In the genomic region with DNA sequence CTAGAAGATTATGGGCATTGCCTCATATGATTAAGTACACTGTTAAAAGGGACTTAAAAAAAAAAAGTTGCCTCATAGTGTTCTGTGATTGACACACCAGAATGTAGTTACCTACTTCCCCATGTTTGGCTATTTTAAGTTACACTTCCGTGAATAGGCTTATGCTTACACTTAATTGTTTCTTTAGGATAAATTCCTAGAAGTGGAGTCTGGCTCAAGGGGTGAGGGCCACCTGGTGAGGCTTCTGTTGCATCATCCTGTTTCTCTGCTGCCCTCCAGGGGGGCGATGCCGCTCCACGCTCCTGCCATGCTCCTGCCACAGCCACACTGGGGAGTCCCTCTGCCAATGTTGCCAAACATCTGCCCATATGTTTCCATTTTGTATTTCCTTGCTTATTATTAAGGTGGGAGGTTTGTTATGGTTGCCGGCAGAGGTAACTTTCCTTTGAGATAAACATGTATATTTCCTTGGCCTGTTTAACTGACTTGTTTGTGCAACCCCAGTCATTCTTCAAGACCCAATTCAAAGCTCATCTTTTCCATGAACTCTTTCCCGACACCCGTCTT, we compare ENCODE assay signal across 1 cellular context.
TF ChIP-seq lines count a peak whose summit lies in the region.

No MANE protein-coding gene starts in this region.

TF ChIP-seq in H1, 55 proteins besides CTCF, POLR2A, EP300 and RAD21 (continued from another document):
- TF ChIP-seq, protein P1, sequence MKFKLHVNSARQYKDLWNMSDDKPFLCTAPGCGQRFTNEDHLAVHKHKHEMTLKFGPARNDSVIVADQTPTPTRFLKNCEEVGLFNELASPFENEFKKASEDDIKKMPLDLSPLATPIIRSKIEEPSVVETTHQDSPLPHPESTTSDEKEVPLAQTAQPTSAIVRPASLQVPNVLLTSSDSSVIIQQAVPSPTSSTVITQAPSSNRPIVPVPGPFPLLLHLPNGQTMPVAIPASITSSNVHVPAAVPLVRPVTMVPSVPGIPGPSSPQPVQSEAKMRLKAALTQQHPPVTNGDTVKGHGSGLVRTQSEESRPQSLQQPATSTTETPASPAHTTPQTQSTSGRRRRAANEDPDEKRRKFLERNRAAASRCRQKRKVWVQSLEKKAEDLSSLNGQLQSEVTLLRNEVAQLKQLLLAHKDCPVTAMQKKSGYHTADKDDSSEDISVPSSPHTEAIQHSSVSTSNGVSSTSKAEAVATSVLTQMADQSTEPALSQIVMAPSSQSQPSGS (IDR thresholded peaks at IDR 0.05; ENCODE audit: low read length), result no peak
- TF ChIP-seq CHD1 (IDR thresholded peaks at IDR 0.05; ENCODE audit: low read depth, low read length), result no peak
- TF ChIP-seq CTBP2 (IDR thresholded peaks at IDR 0.05; ENCODE audit: borderline replicate concordance, insufficient read depth, insufficient read length, low read length), result no peak
- TF ChIP-seq TEAD4 (IDR thresholded peaks at IDR 0.05; ENCODE audit: low read depth, low read length), result no peak
- TF ChIP-seq EGR1 (IDR thresholded peaks at IDR 0.05; ENCODE audit: borderline replicate concordance, low read depth, low read length), result no peak
- TF ChIP-seq PHF8 (conservative IDR thresholded peaks at IDR 0.05; ENCODE audit: low read depth, low read length), result no peak
- no peak for TF ChIP-seq SAP30 (IDR thresholded peaks at IDR 0.05; ENCODE audit: insufficient read depth, insufficient replicate concordance, low read length)
- TF ChIP-seq POLR2AphosphoS5 (IDR thresholded peaks at IDR 0.05; ENCODE audit: low read depth, low read length), result no peak
- TF ChIP-seq GABPA (IDR thresholded peaks at IDR 0.05; ENCODE audit: borderline replicate concordance, insufficient read depth, low read length), result no peak
- no peak for TF ChIP-seq RNF2 (IDR thresholded peaks at IDR 0.05; ENCODE audit: borderline replicate concordance, low read depth, low read length, missing control alignments, poor library complexity, severe bottlenecking)
- TF ChIP-seq RBBP5 (IDR thresholded peaks at IDR 0.05; ENCODE audit: borderline replicate concordance, low read depth, low read length), result no peak
- no peak for TF ChIP-seq SP1 (IDR thresholded peaks at IDR 0.05; ENCODE audit: low read depth, low read length)
- no peak for TF ChIP-seq SIX5 (IDR thresholded peaks at IDR 0.05; ENCODE audit: low read depth, low read length)
- TF ChIP-seq CBX8 (IDR thresholded peaks at IDR 0.05; ENCODE audit: borderline replicate concordance, low read depth, low read length), result no peak
- no peak for TF ChIP-seq RXRA (IDR thresholded peaks at IDR 0.05; ENCODE audit: insufficient read depth, low read depth, low read length)
- no peak for TF ChIP-seq ZNF274 (IDR thresholded peaks at IDR 0.05; ENCODE audit: borderline replicate concordance, extremely low read depth, low read length)
- TF ChIP-seq KDM4A (IDR thresholded peaks at IDR 0.05; ENCODE audit: low read depth, low read length, severe bottlenecking), result no peak
- no peak for TF ChIP-seq BCL11A (IDR thresholded peaks at IDR 0.05; ENCODE audit: low read depth in 2 of 2, low read length in 2 of 2)
- TF ChIP-seq, protein P2, sequence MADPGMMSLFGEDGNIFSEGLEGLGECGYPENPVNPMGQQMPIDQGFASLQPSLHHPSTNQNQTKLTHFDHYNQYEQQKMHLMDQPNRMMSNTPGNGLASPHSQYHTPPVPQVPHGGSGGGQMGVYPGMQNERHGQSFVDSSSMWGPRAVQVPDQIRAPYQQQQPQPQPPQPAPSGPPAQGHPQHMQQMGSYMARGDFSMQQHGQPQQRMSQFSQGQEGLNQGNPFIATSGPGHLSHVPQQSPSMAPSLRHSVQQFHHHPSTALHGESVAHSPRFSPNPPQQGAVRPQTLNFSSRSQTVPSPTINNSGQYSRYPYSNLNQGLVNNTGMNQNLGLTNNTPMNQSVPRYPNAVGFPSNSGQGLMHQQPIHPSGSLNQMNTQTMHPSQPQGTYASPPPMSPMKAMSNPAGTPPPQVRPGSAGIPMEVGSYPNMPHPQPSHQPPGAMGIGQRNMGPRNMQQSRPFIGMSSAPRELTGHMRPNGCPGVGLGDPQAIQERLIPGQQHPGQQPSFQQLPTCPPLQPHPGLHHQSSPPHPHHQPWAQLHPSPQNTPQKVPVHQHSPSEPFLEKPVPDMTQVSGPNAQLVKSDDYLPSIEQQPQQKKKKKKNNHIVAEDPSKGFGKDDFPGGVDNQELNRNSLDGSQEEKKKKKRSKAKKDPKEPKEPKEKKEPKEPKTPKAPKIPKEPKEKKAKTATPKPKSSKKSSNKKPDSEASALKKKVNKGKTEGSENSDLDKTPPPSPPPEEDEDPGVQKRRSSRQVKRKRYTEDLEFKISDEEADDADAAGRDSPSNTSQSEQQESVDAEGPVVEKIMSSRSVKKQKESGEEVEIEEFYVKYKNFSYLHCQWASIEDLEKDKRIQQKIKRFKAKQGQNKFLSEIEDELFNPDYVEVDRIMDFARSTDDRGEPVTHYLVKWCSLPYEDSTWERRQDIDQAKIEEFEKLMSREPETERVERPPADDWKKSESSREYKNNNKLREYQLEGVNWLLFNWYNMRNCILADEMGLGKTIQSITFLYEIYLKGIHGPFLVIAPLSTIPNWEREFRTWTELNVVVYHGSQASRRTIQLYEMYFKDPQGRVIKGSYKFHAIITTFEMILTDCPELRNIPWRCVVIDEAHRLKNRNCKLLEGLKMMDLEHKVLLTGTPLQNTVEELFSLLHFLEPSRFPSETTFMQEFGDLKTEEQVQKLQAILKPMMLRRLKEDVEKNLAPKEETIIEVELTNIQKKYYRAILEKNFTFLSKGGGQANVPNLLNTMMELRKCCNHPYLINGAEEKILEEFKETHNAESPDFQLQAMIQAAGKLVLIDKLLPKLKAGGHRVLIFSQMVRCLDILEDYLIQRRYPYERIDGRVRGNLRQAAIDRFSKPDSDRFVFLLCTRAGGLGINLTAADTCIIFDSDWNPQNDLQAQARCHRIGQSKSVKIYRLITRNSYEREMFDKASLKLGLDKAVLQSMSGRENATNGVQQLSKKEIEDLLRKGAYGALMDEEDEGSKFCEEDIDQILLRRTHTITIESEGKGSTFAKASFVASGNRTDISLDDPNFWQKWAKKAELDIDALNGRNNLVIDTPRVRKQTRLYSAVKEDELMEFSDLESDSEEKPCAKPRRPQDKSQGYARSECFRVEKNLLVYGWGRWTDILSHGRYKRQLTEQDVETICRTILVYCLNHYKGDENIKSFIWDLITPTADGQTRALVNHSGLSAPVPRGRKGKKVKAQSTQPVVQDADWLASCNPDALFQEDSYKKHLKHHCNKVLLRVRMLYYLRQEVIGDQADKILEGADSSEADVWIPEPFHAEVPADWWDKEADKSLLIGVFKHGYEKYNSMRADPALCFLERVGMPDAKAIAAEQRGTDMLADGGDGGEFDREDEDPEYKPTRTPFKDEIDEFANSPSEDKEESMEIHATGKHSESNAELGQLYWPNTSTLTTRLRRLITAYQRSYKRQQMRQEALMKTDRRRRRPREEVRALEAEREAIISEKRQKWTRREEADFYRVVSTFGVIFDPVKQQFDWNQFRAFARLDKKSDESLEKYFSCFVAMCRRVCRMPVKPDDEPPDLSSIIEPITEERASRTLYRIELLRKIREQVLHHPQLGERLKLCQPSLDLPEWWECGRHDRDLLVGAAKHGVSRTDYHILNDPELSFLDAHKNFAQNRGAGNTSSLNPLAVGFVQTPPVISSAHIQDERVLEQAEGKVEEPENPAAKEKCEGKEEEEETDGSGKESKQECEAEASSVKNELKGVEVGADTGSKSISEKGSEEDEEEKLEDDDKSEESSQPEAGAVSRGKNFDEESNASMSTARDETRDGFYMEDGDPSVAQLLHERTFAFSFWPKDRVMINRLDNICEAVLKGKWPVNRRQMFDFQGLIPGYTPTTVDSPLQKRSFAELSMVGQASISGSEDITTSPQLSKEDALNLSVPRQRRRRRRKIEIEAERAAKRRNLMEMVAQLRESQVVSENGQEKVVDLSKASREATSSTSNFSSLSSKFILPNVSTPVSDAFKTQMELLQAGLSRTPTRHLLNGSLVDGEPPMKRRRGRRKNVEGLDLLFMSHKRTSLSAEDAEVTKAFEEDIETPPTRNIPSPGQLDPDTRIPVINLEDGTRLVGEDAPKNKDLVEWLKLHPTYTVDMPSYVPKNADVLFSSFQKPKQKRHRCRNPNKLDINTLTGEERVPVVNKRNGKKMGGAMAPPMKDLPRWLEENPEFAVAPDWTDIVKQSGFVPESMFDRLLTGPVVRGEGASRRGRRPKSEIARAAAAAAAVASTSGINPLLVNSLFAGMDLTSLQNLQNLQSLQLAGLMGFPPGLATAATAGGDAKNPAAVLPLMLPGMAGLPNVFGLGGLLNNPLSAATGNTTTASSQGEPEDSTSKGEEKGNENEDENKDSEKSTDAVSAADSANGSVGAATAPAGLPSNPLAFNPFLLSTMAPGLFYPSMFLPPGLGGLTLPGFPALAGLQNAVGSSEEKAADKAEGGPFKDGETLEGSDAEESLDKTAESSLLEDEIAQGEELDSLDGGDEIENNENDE (IDR thresholded peaks at IDR 0.05; ENCODE audit: insufficient replicate concordance, low read length), result no peak
- TF ChIP-seq, protein P3, sequence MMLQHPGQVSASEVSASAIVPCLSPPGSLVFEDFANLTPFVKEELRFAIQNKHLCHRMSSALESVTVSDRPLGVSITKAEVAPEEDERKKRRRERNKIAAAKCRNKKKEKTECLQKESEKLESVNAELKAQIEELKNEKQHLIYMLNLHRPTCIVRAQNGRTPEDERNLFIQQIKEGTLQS (IDR thresholded peaks at IDR 0.05; ENCODE audit: insufficient read depth, low read depth, low read length), result peak; percentile 72
- 0 out of 2 replicates have a peak, but pooled peaks have one; percentile 58 for TF ChIP-seq JUND (IDR thresholded peaks at IDR 0.05; ENCODE audit: low read length)
- no peak for TF ChIP-seq BRCA1 (IDR thresholded peaks at IDR 0.05; ENCODE audit: low read depth, low read length)
- TF ChIP-seq YY1 (IDR thresholded peaks at IDR 0.05; ENCODE audit: low read depth, low read length), result no peak
